In genomic region chr20:2688041-2688591, GRCh38 we compare ENCODE assay signal across 8 cellular contexts. TPM values are rescaled to one million over a fixed set of nuclear protein-coding genes. Genes with fewer than 3 reads are reported as not detected.
DNase-seq lines count a peak whose midpoint lies in the region; ATAC-seq and TF ChIP-seq lines count a peak whose summit lies in the region.

No MANE protein-coding gene starts in this region.

- in situ Hi-C loops in astrocyte of the cerebellum (cut with HindIII; ENCODE audit: low sequenced_read_pairs): no loop called here

- peak; percentile 94 for ATAC-seq in CD8-positive, alpha-beta T cell
- ATAC-seq in GM18909 (IDR thresholded peaks at IDR 0.05; ENCODE audit: poor library complexity, unreplicated experiment): no peak
- ATAC-seq in HG02759 (IDR thresholded peaks at IDR 0.05; ENCODE audit: unreplicated experiment): no peak

- no peak overlapping the region for H3K27ac Mint-ChIP-seq in CD8-positive, alpha-beta T cell

- no peaks in the 10 kb centered on the region for H3K9me3 ChIP-seq in CD8-positive, alpha-beta T cell (ENCODE audit: low read length)

- peaks cover 11% of the 10 kb centered on the region for H3K27me3 Mint-ChIP-seq in CD8-positive, alpha-beta T cell (ENCODE audit: low read depth)

- peaks cover 3% of the 10 kb centered on the region for H3K36me3 Mint-ChIP-seq in CD8-positive, alpha-beta T cell

- H3K9me3 Mint-ChIP-seq in CD8-positive, alpha-beta T cell: no peaks in the 10 kb centered on the region

- peaks cover 20% of the 10 kb centered on the region for H3K4me1 ChIP-seq in CD8-positive, alpha-beta T cell (ENCODE audit: insufficient read depth, low read length)

- H3K36me3 ChIP-seq in CD8-positive, alpha-beta T cell (ENCODE audit: insufficient read depth, low read length): no peaks in the 10 kb centered on the region

- POLR2A ChIA-PET in CD8-positive, alpha-beta T cell (lab: Charles Lee): interaction anchor here (0.6 to 1.8 kb wide), 5 partner anchors 31 to 152 kb away, joined by 3 to 5 read pairs (median 3); partner anchors contain the start of genes PCED1A and VPS16

- H3K4me3 Mint-ChIP-seq in CD8-positive, alpha-beta T cell: peak overlapping the region; percentile 37

- DNase-seq in CD8-positive, alpha-beta T cell: peak; percentile 58 to 89 (median 77)
- DNase-seq in HuH-7.5 (ENCODE audit: low spot score) (peak; percentile 79), UCSD-AML1 (lab: John Stamatoyannopoulos, UW; ENCODE audit: unreplicated experiment) (peak; percentile 88), astrocyte of the cerebellum (ENCODE audit: low read depth) (no peak), kidney glomerular epithelial cell (lab: John Stamatoyannopoulos, UW) (peak; percentile 16)
- DNase-seq in stimulated activated CD4-positive, alpha-beta T cell treated with anti-CD3 and anti-CD28 coated beads, TNF-alpha, amount 100 ng/mL, for 4 hours (ENCODE audit: low read depth in 3 of 3): peak; percentile 40 to 66 (median 56)

- CTCF ChIA-PET in CD8-positive, alpha-beta T cell (lab: Charles Lee): interaction anchor here (0.7 to 4.9 kb wide), 23 partner anchors 10 to 306 kb away, joined by 3 to 51 read pairs (median 4); no protein-coding TSS in a partner anchor

- H3K27me3 ChIP-seq in CD8-positive, alpha-beta T cell (ENCODE audit: insufficient read depth, low read length): no peaks in the 10 kb centered on the region

- H3K4me3 ChIP-seq in CD8-positive, alpha-beta T cell (ENCODE audit: low read depth, low read length): no peak overlapping the region
- H3K4me3 ChIP-seq in astrocyte of the cerebellum (ENCODE audit: low read depth, low read length): no peak overlapping the region

- intact Hi-C loops in CD8-positive, alpha-beta T cell (cut with DNase I, micrococcal nuclease): loop anchor here (1.0 to 5.0 kb wide), 5 partner anchors 55 to 294 kb away; no protein-coding TSS in a partner anchor

- H3K27ac ChIP-seq in CD8-positive, alpha-beta T cell (ENCODE audit: low read depth, low read length): no peak overlapping the region

- peak; percentile 91 for TF ChIP-seq CTCF in CD8-positive, alpha-beta T cell (IDR thresholded peaks at IDR 0.05)
- peak; percentile 52 for TF ChIP-seq CTCF in astrocyte of the cerebellum (IDR thresholded peaks at IDR 0.05; ENCODE audit: low read depth, low read length, missing control alignments)

- H3K4me1 Mint-ChIP-seq in CD8-positive, alpha-beta T cell (ENCODE audit: low read depth): peaks cover 27% of the 10 kb centered on the region

RNA-seq across cellular contexts. Expression of gene EBF4, which starts 4.5 kb away (rescaled TPM):
- 1 to 10 TPM; 5.8 TPM for total RNA-seq in CD8-positive, alpha-beta T cell

RNA-seq across cellular contexts. Expression of gene IDH3B, which starts 24.1 kb away (rescaled TPM):
- total RNA-seq in CD8-positive, alpha-beta T cell: 100 to 1,000 TPM; 174 to 184 TPM

RNA-seq across cellular contexts. Expression of gene NOP56, which starts 35.7 kb away (rescaled TPM):
- total RNA-seq in CD8-positive, alpha-beta T cell: 100 to 1,000 TPM; 311 to 317 TPM
